Comparison of ENCODE assay signal across 28 cellular contexts in the genomic region with DNA sequence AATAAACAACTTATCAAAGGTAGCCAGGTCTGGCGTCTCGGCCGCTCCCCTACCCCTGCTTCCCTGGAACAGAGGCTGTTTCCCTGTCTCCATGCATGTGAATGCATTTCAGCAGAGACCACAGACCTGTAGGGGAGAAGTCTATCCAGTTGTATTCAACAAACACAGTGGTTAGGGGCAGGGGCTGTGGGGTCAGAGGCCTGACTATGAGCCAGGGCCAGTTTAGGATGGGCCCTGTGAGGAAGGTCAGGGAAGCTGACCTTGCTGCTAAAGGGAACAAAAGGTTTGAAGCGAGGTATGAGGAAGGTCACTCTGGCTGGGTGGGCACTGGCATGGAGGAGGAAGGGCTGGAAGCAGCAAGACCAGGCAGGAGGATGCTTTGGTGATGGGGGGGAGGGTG.
DNase-seq lines count a peak whose midpoint lies in the region; ATAC-seq and TF ChIP-seq lines count a peak whose summit lies in the region.
"Had no signal": no experiment of that assay in that cellular context is flagged by ENCODE, and none has a peak within 500 bp of the region (broad histone marks: within the 10 kb centered on the region; RNA-seq: fewer than 3 reads in every experiment).

No MANE protein-coding gene starts in this region.

- TF ChIP-seq CTCF in brain (conservative IDR thresholded peaks at IDR 0.05) (no peak), H9 (conservative IDR thresholded peaks at IDR 0.05) (no peak)

- no peak overlapping the region for H3K4me3 Mint-ChIP-seq in activated naive CD8-positive, alpha-beta T cell treated with anti-CD3 and anti-CD28 coated beads, Interleukin-2, amount 10 ng/mL, durations not matched to agents 7 days and 5 days
- no peak overlapping the region for H3K4me3 Mint-ChIP-seq in activated naive CD8-positive, alpha-beta T cell treated with anti-CD3 and anti-CD28 coated beads for 36 hours
- H3K4me3 Mint-ChIP-seq in brain (no peak overlapping the region), H9 (peak overlapping the region in 1 of 2 experiments; percentile 43; a peak in 2 of 5 replicates)
- H3K4me3 Mint-ChIP-seq in stimulated activated naive B cell treated with anti-CD40 and anti-IgM and Interleukin-4, amounts not matched to agents 10 μg/mL and 1 μg/mL and 100 μg/mL, for 72 hours = no peak overlapping the region
- H3K4me3 Mint-ChIP-seq: dendritic cell treated with granulocyte-macrophage colony-stimulating factor and Interleukin-4, amounts not matched to agents 40 ng/mL and 50 ng/mL, for 4 days had no signal

- WGBS in H9 (ENCODE audit: extremely low coverage, insufficient read length, low lambda C conversion rate) = no CpG with 5 or more reads among the region's 4 CpGs

- H3K4ac ChIP-seq in H9 (ENCODE audit: low read depth, low read length) = no peak overlapping the region

- H3K27me3 ChIP-seq in H9 (ENCODE audit: insufficient read depth, low read length) = no peaks in the 10 kb centered on the region
- H3K27me3 ChIP-seq: breast epithelium, gastroesophageal sphincter had no signal

- H3K4me1 Mint-ChIP-seq in activated naive CD8-positive, alpha-beta T cell treated with anti-CD3 and anti-CD28 coated beads, Interleukin-2, amount 10 ng/mL, durations not matched to agents 7 days and 5 days = peaks cover 1% of the 10 kb centered on the region
- H3K4me1 Mint-ChIP-seq in activated naive CD8-positive, alpha-beta T cell treated with anti-CD3 and anti-CD28 coated beads for 36 hours = peaks cover 10% of the 10 kb centered on the region
- H3K4me1 Mint-ChIP-seq in brain (peaks cover 20% of the 10 kb centered on the region), H9 (peaks cover 31 to 36% of the 10 kb centered on the region in 2 experiments)
- peaks cover 9 to 15% of the 10 kb centered on the region in 2 donors for H3K4me1 Mint-ChIP-seq in stimulated activated naive B cell treated with anti-CD40 and anti-IgM and Interleukin-4, amounts not matched to agents 10 μg/mL and 1 μg/mL and 100 μg/mL, for 72 hours

- H3K18ac ChIP-seq in H9 (ENCODE audit: insufficient read length, low read depth, low read length) = no peak overlapping the region

- no peak overlapping the region for H3T11ph ChIP-seq in H9 (ENCODE audit: low read length)

- peak; percentile 12 for DNase-seq in activated naive CD8-positive, alpha-beta T cell treated with anti-CD3 and anti-CD28 coated beads, Interleukin-2, amount 10 ng/mL, durations not matched to agents 7 days and 5 days
- no peak for DNase-seq in activated naive CD8-positive, alpha-beta T cell treated with anti-CD3 and anti-CD28 coated beads for 36 hours
- DNase-seq in mesenteric fat pad (ENCODE audit: low spot score) (peak; percentile 69), Kasumi-1 (lab: John Stamatoyannopoulos, UW) (no peak), H9 (no peak)
- DNase-seq in stimulated activated naive B cell treated with anti-CD40 and anti-IgM and Interleukin-4, amounts not matched to agents 10 μg/mL and 1 μg/mL and 100 μg/mL, for 72 hours = no peak
- DNase-seq: ACHN; activated CD4-positive, alpha-beta T cell treated with anti-CD3 and anti-CD28 coated beads, Interleukin-2, amount 50 U/mL, for 48 hours; activated CD8-positive, alpha-beta memory T cell treated with anti-CD3 and anti-CD28 coated beads, Interleukin-2, amount 50 U/mL, for 4 hours; CD4-positive, alpha-beta memory T cell; DMS 273 treated with DMSO at 0.1 percent for 48 hours; mammary epithelial cell; NCI-H1092; NCI-H187; NCI-H69; RPMI8226; stimulated activated CD4-positive, alpha-beta T cell treated with anti-CD3 and anti-CD28 coated beads, Interleukin-12 subunit alpha, Interleukin-12 subunit beta, amount 100 ng/mL, for 4 hours; stimulated activated CD4-positive, alpha-beta T cell treated with anti-CD3 and anti-CD28 coated beads, Interleukin-4, amount 100 ng/mL, for 4 hours; stimulated activated naive CD8-positive, alpha-beta T cell treated with anti-CD3 and anti-CD28 coated beads, Interleukin-15, Interleukin-2, amounts not matched to agents 100 U/mL and 50 U/mL, for 24 hours; T-helper 9 cell; WERI-Rb-1 had no signal

- no peaks in the 10 kb centered on the region for H3K79me2 ChIP-seq in H9 (ENCODE audit: insufficient read depth, low read length)

- no peak overlapping the region for H2BK15ac ChIP-seq in H9 (ENCODE audit: low read depth, low read length)

- H2AK5ac ChIP-seq in H9 (ENCODE audit: insufficient read length, low read length) = no peak overlapping the region

- no peaks in the 10 kb centered on the region for H4K20me1 ChIP-seq in H9 (ENCODE audit: control insufficient read depth, insufficient read depth, insufficient read length)

- ATAC-seq in activated naive CD8-positive, alpha-beta T cell treated with anti-CD3 and anti-CD28 coated beads, Interleukin-2, amount 10 ng/mL, durations not matched to agents 7 days and 5 days (ENCODE audit: low read depth) = no peak
- no peak for ATAC-seq in stimulated activated naive B cell treated with anti-CD40 and anti-IgM and Interleukin-4, amounts not matched to agents 10 μg/mL and 1 μg/mL and 100 μg/mL, for 72 hours (replicated peaks)
- ATAC-seq in HG02571 (IDR thresholded peaks at IDR 0.05; ENCODE audit: unreplicated experiment) = no peak
- ATAC-seq: gastroesophageal sphincter; SK-N-SH treated with all-trans-retinoic acid at 6 μM for 48 hours; stimulated activated naive CD8-positive, alpha-beta T cell treated with anti-CD3 and anti-CD28 coated beads, Interleukin-15, Interleukin-2, amounts not matched to agents 100 U/mL and 50 U/mL, for 24 hours had no signal

- H3K9ac ChIP-seq in H9 (ENCODE audit: extremely low read depth, insufficient read length, low read length) = no peak overlapping the region

- POLR2A ChIA-PET in activated naive CD8-positive, alpha-beta T cell treated with anti-CD3 and anti-CD28 coated beads, Interleukin-2, amount 10 ng/mL, durations not matched to agents 7 days and 5 days (lab: Charles Lee) = no interaction called here

- no peaks in the 10 kb centered on the region; the same call in 1 of the 2 replicates for H3K4me1 ChIP-seq in H9 (ENCODE audit: insufficient read depth, low read length)

- no peak overlapping the region for H2AFZ ChIP-seq in H9 (ENCODE audit: low read length)

- H3K9me3 ChIP-seq in H9 (ENCODE audit: control insufficient read depth, low read depth, low read length) = no peaks in the 10 kb centered on the region
- H3K9me3 ChIP-seq: breast epithelium, gastroesophageal sphincter had no signal

- H3K27ac Mint-ChIP-seq in activated naive CD8-positive, alpha-beta T cell treated with anti-CD3 and anti-CD28 coated beads, Interleukin-2, amount 10 ng/mL, durations not matched to agents 7 days and 5 days = no peak overlapping the region
- H3K27ac Mint-ChIP-seq in activated naive CD8-positive, alpha-beta T cell treated with anti-CD3 and anti-CD28 coated beads for 36 hours = no peak overlapping the region
- H3K27ac Mint-ChIP-seq in brain (peak overlapping the region in 3 of 5 experiments; percentile 38 to 67 (median 54)), H9 (no peak overlapping the region; a peak in 1 of 7 replicates)
- H3K27ac Mint-ChIP-seq in stimulated activated naive B cell treated with anti-CD40 and anti-IgM and Interleukin-4, amounts not matched to agents 10 μg/mL and 1 μg/mL and 100 μg/mL, for 72 hours = peak overlapping the region; percentile 31
- H3K27ac Mint-ChIP-seq: activated T-helper 2 cell treated with anti-CD3 and anti-CD28 coated beads, Interferon-gamma antibody, Interleukin-2, Interleukin-4, amounts not matched to agents 10 μg/mL and 5 μg/mL and 100 μg/mL, durations not matched to agents 14 hours and 24 hours and 36 hours; dendritic cell treated with granulocyte-macrophage colony-stimulating factor and Interleukin-4, amounts not matched to agents 40 ng/mL and 50 ng/mL, for 4 days had no signal

- H3K23ac ChIP-seq in H9 (ENCODE audit: insufficient read length, low read depth, low read length) = no peak overlapping the region

- H3K14ac ChIP-seq in H9 (ENCODE audit: insufficient read depth, low read length) = no peak overlapping the region

- no peak overlapping the region for H2BK20ac ChIP-seq in H9 (ENCODE audit: low read depth, low read length, poor library complexity, severe bottlenecking)

- no peak overlapping the region for H2BK120ac ChIP-seq in H9 (ENCODE audit: low read depth, low read length, poor library complexity, severe bottlenecking)

- no peaks in the 10 kb centered on the region for H3K36me3 Mint-ChIP-seq in activated naive CD8-positive, alpha-beta T cell treated with anti-CD3 and anti-CD28 coated beads, Interleukin-2, amount 10 ng/mL, durations not matched to agents 7 days and 5 days
- H3K36me3 Mint-ChIP-seq in activated naive CD8-positive, alpha-beta T cell treated with anti-CD3 and anti-CD28 coated beads for 36 hours = no peaks in the 10 kb centered on the region
- H3K36me3 Mint-ChIP-seq in brain (no peaks in the 10 kb centered on the region), H9 (ENCODE audit: insufficient read depth in 1 of 3, low read depth in 3 of 3) (peaks cover 0 to 8% (median 0%) of the 10 kb centered on the region in 3 experiments; a peak in 4 of 7 replicates)
- H3K36me3 Mint-ChIP-seq in stimulated activated naive B cell treated with anti-CD40 and anti-IgM and Interleukin-4, amounts not matched to agents 10 μg/mL and 1 μg/mL and 100 μg/mL, for 72 hours = peaks cover 0 to 11% of the 10 kb centered on the region in 2 donors
- H3K36me3 Mint-ChIP-seq: CD4-positive, alpha-beta memory T cell had no signal

- no peaks in the 10 kb centered on the region for H3K9me3 Mint-ChIP-seq in activated naive CD8-positive, alpha-beta T cell treated with anti-CD3 and anti-CD28 coated beads, Interleukin-2, amount 10 ng/mL, durations not matched to agents 7 days and 5 days
- H3K9me3 Mint-ChIP-seq in activated naive CD8-positive, alpha-beta T cell treated with anti-CD3 and anti-CD28 coated beads for 36 hours = no peaks in the 10 kb centered on the region
- H3K9me3 Mint-ChIP-seq in brain (peaks cover 0 to 6% (median 3%) of the 10 kb centered on the region in 5 experiments), H9 (peaks cover 2 to 3% of the 10 kb centered on the region in 2 experiments; a peak in 2 of 5 replicates)
- H3K9me3 Mint-ChIP-seq in stimulated activated naive B cell treated with anti-CD40 and anti-IgM and Interleukin-4, amounts not matched to agents 10 μg/mL and 1 μg/mL and 100 μg/mL, for 72 hours = no peaks in the 10 kb centered on the region
- H3K9me3 Mint-ChIP-seq: activated T-helper 2 cell treated with anti-CD3 and anti-CD28 coated beads, Interferon-gamma antibody, Interleukin-2, Interleukin-4, amounts not matched to agents 10 μg/mL and 5 μg/mL and 100 μg/mL, durations not matched to agents 14 hours and 24 hours and 36 hours; CD4-positive, alpha-beta memory T cell; dendritic cell treated with granulocyte-macrophage colony-stimulating factor and Interleukin-4, amounts not matched to agents 40 ng/mL and 50 ng/mL, for 4 days had no signal

- H3K23me2 ChIP-seq in H9 (ENCODE audit: insufficient read length, low read depth, low read length, poor library complexity, severe bottlenecking) = peaks cover 4% of the 10 kb centered on the region

- no peaks in the 10 kb centered on the region for H3K79me1 ChIP-seq in H9 (ENCODE audit: insufficient read depth, low read depth, low read length, poor library complexity, severe bottlenecking)

- H3K27ac ChIP-seq in H9 (ENCODE audit: insufficient read length, low read depth, low read length) = no peak overlapping the region
- H3K27ac ChIP-seq: breast epithelium, gastroesophageal sphincter, WERI-Rb-1 had no signal

- H3K27me3 Mint-ChIP-seq in activated naive CD8-positive, alpha-beta T cell treated with anti-CD3 and anti-CD28 coated beads, Interleukin-2, amount 10 ng/mL, durations not matched to agents 7 days and 5 days = no peaks in the 10 kb centered on the region
- H3K27me3 Mint-ChIP-seq in activated naive CD8-positive, alpha-beta T cell treated with anti-CD3 and anti-CD28 coated beads for 36 hours = no peaks in the 10 kb centered on the region
- no peaks in the 10 kb centered on the region for H3K27me3 Mint-ChIP-seq in brain
- no peaks in the 10 kb centered on the region for H3K27me3 Mint-ChIP-seq in stimulated activated naive B cell treated with anti-CD40 and anti-IgM and Interleukin-4, amounts not matched to agents 10 μg/mL and 1 μg/mL and 100 μg/mL, for 72 hours
- peaks cover 1% of the 10 kb centered on the region for H3K27me3 Mint-ChIP-seq in H9 (ENCODE audit: low read depth)
- H3K27me3 Mint-ChIP-seq: CD4-positive, alpha-beta memory T cell; dendritic cell treated with granulocyte-macrophage colony-stimulating factor and Interleukin-4, amounts not matched to agents 40 ng/mL and 50 ng/mL, for 4 days had no signal

- H4K5ac ChIP-seq in H9 (ENCODE audit: insufficient read length, low read depth, low read length) = no peak overlapping the region

- H4K8ac ChIP-seq in H9 (replicated peaks; ENCODE audit: insufficient read length, low read depth, low read length) = no peak overlapping the region

- H2BK12ac ChIP-seq in H9 (ENCODE audit: insufficient read length, low read depth, low read length) = no peak overlapping the region

- no peak overlapping the region for H4K91ac ChIP-seq in H9 (ENCODE audit: insufficient read length, low read depth, low read length)

- H3K56ac ChIP-seq in H9 (ENCODE audit: insufficient read length, low read depth, low read length) = no peak overlapping the region

- no peak overlapping the region for H3K4me2 ChIP-seq in H9 (ENCODE audit: insufficient read depth, insufficient read length, low read length)

- H2BK5ac ChIP-seq in H9 (ENCODE audit: insufficient read length, low read length) = no peak overlapping the region

Comparison
In these comparisons a context has a peak if more than half of its experiments do, and no peak if none do; other contexts are left out.
1. DNase-seq: peak in activated naive CD8-positive, alpha-beta T cell treated with anti-CD3 and anti-CD28 coated beads, Interleukin-2, amount 10 ng/mL, durations not matched to agents 7 days and 5 days (single experiment) and mesenteric fat pad (single experiment); none in activated naive CD8-positive, alpha-beta T cell treated with anti-CD3 and anti-CD28 coated beads for 36 hours (single experiment), stimulated activated naive B cell treated with anti-CD40 and anti-IgM and Interleukin-4, amounts not matched to agents 10 μg/mL and 1 μg/mL and 100 μg/mL, for 72 hours (single experiment), Kasumi-1 (0 of 2) and H9 (single experiment).
2. H3K27ac Mint-ChIP-seq: peak in brain (3 of 5) and stimulated activated naive B cell treated with anti-CD40 and anti-IgM and Interleukin-4, amounts not matched to agents 10 μg/mL and 1 μg/mL and 100 μg/mL, for 72 hours (single experiment); none in activated naive CD8-positive, alpha-beta T cell treated with anti-CD3 and anti-CD28 coated beads, Interleukin-2, amount 10 ng/mL, durations not matched to agents 7 days and 5 days (single experiment), activated naive CD8-positive, alpha-beta T cell treated with anti-CD3 and anti-CD28 coated beads for 36 hours (single experiment) and H9 (0 of 3).